15 cellular contexts compared by ENCODE assay signal in the genomic region with DNA sequence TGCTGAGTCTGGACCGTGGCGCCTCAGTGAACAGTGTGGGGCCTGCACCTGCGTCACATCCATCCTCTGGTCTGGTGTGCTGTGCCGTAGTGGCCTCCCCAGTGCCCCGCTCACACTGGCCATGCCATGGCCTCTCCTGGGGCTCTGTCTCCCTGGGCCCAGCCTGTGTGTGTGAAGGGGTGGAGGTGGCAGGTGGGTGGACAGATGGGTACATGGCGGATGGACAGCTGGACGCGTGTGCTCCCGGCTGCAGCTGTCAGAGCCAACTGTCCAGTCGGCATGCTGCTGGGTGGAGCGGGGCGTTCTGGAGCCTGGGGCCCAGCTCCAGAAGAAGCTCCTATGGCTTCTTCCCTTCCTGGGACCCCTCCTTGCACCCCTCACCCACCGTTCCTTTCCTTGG. TPM values are rescaled to one million over a fixed set of nuclear protein-coding genes. Genes with fewer than 3 reads are reported as not detected.
DNase-seq lines count a peak whose midpoint lies in the region; TF ChIP-seq lines count a peak whose summit lies in the region.
"Had no signal": no experiment of that assay in that cellular context is flagged by ENCODE, and none has a peak within 500 bp of the region (broad histone marks: within the 10 kb centered on the region; RNA-seq: fewer than 3 reads in every experiment).

No MANE protein-coding gene starts in this region.

- peaks cover 30 to 79% of the 10 kb centered on the region in 2 donors for H3K4me1 ChIP-seq in ascending aorta
- H3K4me1 ChIP-seq in vagina: peaks cover 60% of the 10 kb centered on the region
- H3K4me1 ChIP-seq in esophagus muscularis mucosa: peaks cover 27 to 80% (median 53%) of the 10 kb centered on the region in 4 donors

- peaks cover 33% of the 10 kb centered on the region for H3K4me1 Mint-ChIP-seq in osteocyte (ENCODE audit: unreplicated experiment)

- DNase-seq in NCI-H524 (lab: John Stamatoyannopoulos, UW) (peak; percentile 63 to 75), NCI-H524 treated with DMSO at 0.1 percent for 48 hours (lab: John Stamatoyannopoulos, UW) (no peak), ascending aorta (ENCODE audit: low spot score in 2 of 2) (no peak), osteocyte (ENCODE audit: extremely low spot score, unreplicated experiment) (no peak), vagina (ENCODE audit: extremely low spot score in 2 of 2) (no peak), NCI-H345 treated with DMSO at 0.1 percent for 48 hours (lab: John Stamatoyannopoulos, UW; ENCODE audit: unreplicated experiment) (no peak), NCI-H82 treated with DMSO at 0.1 percent for 48 hours (lab: John Stamatoyannopoulos, UW; ENCODE audit: unreplicated experiment) (no peak), esophagus muscularis mucosa (ENCODE audit: extremely low spot score) (no peak)
- DNase-seq: 8988T; CD8-positive, alpha-beta memory T cell; EL; NCI-H1048; NCI-H2227 treated with DMSO at 0.1 percent for 48 hours; NCI-H69 had no signal

- WGBS in esophagus muscularis mucosa: 85% methylated on average over 13 of the region's 13 CpGs

- H3K27ac ChIP-seq in ascending aorta (peak overlapping the region; percentile 85 to 95), vagina (peak overlapping the region; percentile 81), esophagus muscularis mucosa (replicated peaks in 1 of 4) (peak overlapping the region in 2 of 4 donors; percentile 74 to 78)
- H3K27ac ChIP-seq: BLaER1 had no signal

- H3K27me3 ChIP-seq in ascending aorta: no peaks in the 10 kb centered on the region
- H3K27me3 ChIP-seq in vagina: no peaks in the 10 kb centered on the region
- H3K27me3 ChIP-seq in esophagus muscularis mucosa: no peaks in the 10 kb centered on the region
- H3K27me3 ChIP-seq: BLaER1 had no signal

- no peak for TF ChIP-seq EP300 in esophagus muscularis mucosa (IDR thresholded peaks at IDR 0.05)

- no peaks in the 10 kb centered on the region for H3K27me3 Mint-ChIP-seq in osteocyte (ENCODE audit: unreplicated experiment)
- H3K27me3 Mint-ChIP-seq: CD8-positive, alpha-beta memory T cell had no signal

- no peaks in the 10 kb centered on the region for H3K36me3 Mint-ChIP-seq in osteocyte (ENCODE audit: unreplicated experiment)

- H3K9me3 Mint-ChIP-seq in osteocyte (ENCODE audit: unreplicated experiment): no peaks in the 10 kb centered on the region
- H3K9me3 Mint-ChIP-seq: CD8-positive, alpha-beta memory T cell had no signal

- H3K27ac Mint-ChIP-seq in osteocyte (ENCODE audit: unreplicated experiment): peak overlapping the region; percentile 16

- H3K36me3 ChIP-seq in ascending aorta (no peaks in the 10 kb centered on the region), vagina (no peaks in the 10 kb centered on the region), esophagus muscularis mucosa (peaks cover 0 to 13% (median 0%) of the 10 kb centered on the region in 4 donors)
- H3K36me3 ChIP-seq: BLaER1 had no signal

- no peak overlapping the region for H3K4me3 Mint-ChIP-seq in osteocyte (ENCODE audit: unreplicated experiment)
- H3K4me3 Mint-ChIP-seq: CD8-positive, alpha-beta memory T cell had no signal

- intact Hi-C loops in ascending aorta (cut with DNase I): loop anchor here (10.0 kb wide), 1 partner anchor 526 kb away; a partner anchor contains a TSS
- intact Hi-C loops in vagina (cut with DNase I): no loop called here
- intact Hi-C loops in esophagus muscularis mucosa (cut with DNase I): no loop called here

- no peak overlapping the region for H3K4me3 ChIP-seq in ascending aorta
- no peak overlapping the region for H3K4me3 ChIP-seq in vagina
- H3K4me3 ChIP-seq in esophagus muscularis mucosa: no peak overlapping the region
- H3K4me3 ChIP-seq: BLaER1 had no signal

- H3K9me3 ChIP-seq in ascending aorta: no peaks in the 10 kb centered on the region
- no peaks in the 10 kb centered on the region for H3K9me3 ChIP-seq in vagina
- H3K9me3 ChIP-seq in esophagus muscularis mucosa: no peaks in the 10 kb centered on the region
- H3K9me3 ChIP-seq: BLaER1 had no signal

- TF ChIP-seq POLR2A in vagina (IDR thresholded peaks at IDR 0.05): no peak
- no peak for TF ChIP-seq POLR2A in esophagus muscularis mucosa (IDR thresholded peaks at IDR 0.05; ENCODE audit: low read depth)

- TF ChIP-seq CTCF in ascending aorta (IDR thresholded peaks at IDR 0.05): no peak
- TF ChIP-seq CTCF in osteocyte (IDR thresholded peaks at IDR 0.05): no peak
- no peak for TF ChIP-seq CTCF in vagina (IDR thresholded peaks at IDR 0.05)
- TF ChIP-seq CTCF in esophagus muscularis mucosa (IDR thresholded peaks at IDR 0.05): no peak

RNA-seq across cellular contexts. Expression of a gene that starts 17.9 kb away (rescaled TPM):
- total RNA-seq in ascending aorta (79.8 TPM), osteocyte (60.5 and 65.5 TPM in 2 replicates), vagina (31.4 TPM), esophagus muscularis mucosa (10 to 100 TPM; 33.6 to 82.4 (median 47.0) TPM)

Comparison
In these comparisons a context has a peak if more than half of its experiments do, and no peak if none do; other contexts are left out.
1. DNase-seq: peak in NCI-H524 (2 of 2); none in NCI-H524 treated with DMSO at 0.1 percent for 48 hours (single experiment), ascending aorta (0 of 2), osteocyte (single experiment), vagina (0 of 2), NCI-H345 treated with DMSO at 0.1 percent for 48 hours (single experiment), NCI-H82 treated with DMSO at 0.1 percent for 48 hours (single experiment) and esophagus muscularis mucosa (single experiment).